Comparison of ENCODE assay signal across 8 cellular contexts in genomic region chr6:1604991-1605821, GRCh38. TPM values are rescaled to one million over a fixed set of nuclear protein-coding genes. Genes with fewer than 3 reads are reported as not detected.
DNase-seq lines count a peak whose midpoint lies in the region; ATAC-seq, FAIRE-seq and TF ChIP-seq lines count a peak whose summit lies in the region.

No MANE protein-coding gene starts in this region.

- H3K9me3 Mint-ChIP-seq in naive B cell = peaks cover 0 to 6% (median 0%) of the 10 kb centered on the region in 7 donors

- no peak for TF ChIP-seq CTCF in A549 (IDR thresholded peaks at IDR 0.05)
- no peak for TF ChIP-seq CTCF in PC-9 (conservative IDR thresholded peaks at IDR 0.05)

- CTCF ChIA-PET in A549 (lab: Yijun Ruan, JAX) (interaction anchor here (0.6 to 4.3 kb wide), 11 partner anchors 9 to 1107 kb away, joined by 3 to 23 read pairs (median 4); no protein-coding TSS in a partner anchor), PC-9 (lab: Charles Lee) (no interaction called here)

- H3K9me3 ChIP-seq in A549 (no peaks in the 10 kb centered on the region), PC-9 (ENCODE audit: insufficient read depth, low read depth) (no peaks in the 10 kb centered on the region)
- H3K9me3 ChIP-seq in effector memory CD4-positive, alpha-beta T cell (ENCODE audit: control insufficient read depth, low read length) = no peaks in the 10 kb centered on the region

- intact Hi-C loops in PC-9 (cut with micrococcal nuclease; ENCODE audit: unreplicated experiment) = loop anchor here (1.0 to 10.0 kb wide), 3 partner anchors 162 to 499 kb away; no protein-coding TSS in a partner anchor

- FAIRE-seq in A549 (lab: Jason Lieb, UNC) = no peak

- BruUV-seq in PC-9 (replicated peaks; lab: Mats Ljungman, UMichigan) = no TSS peak

- no peaks in the 10 kb centered on the region for H3K36me3 ChIP-seq in effector memory CD4-positive, alpha-beta T cell (ENCODE audit: control insufficient read depth, insufficient read depth, low read length)
- H3K36me3 ChIP-seq in PC-9 (ENCODE audit: low read depth) = no peaks in the 10 kb centered on the region

- H3K9me2 ChIP-seq in PC-9 (ENCODE audit: insufficient read depth) = no peaks in the 10 kb centered on the region

- H3K4me1 ChIP-seq in A549 (no peaks in the 10 kb centered on the region), PC-9 (replicated peaks; ENCODE audit: insufficient read depth) (no peaks in the 10 kb centered on the region; the same call in 1 of the 2 replicates)
- peaks cover 39% of the 10 kb centered on the region for H3K4me1 ChIP-seq in effector memory CD4-positive, alpha-beta T cell (ENCODE audit: control insufficient read depth, insufficient read depth, low read length, poor library complexity, severe bottlenecking)

- H3K27ac ChIP-seq in A549 (peak overlapping the region; percentile 69 to 85; a peak in 5 of 6 replicates), PC-9 (no peak overlapping the region)
- H3K27ac ChIP-seq in effector memory CD4-positive, alpha-beta T cell (ENCODE audit: insufficient read depth, low read length, poor library complexity, severe bottlenecking) = no peak overlapping the region

- ATAC-seq in A549 (no peak), HG02759 (IDR thresholded peaks at IDR 0.05; ENCODE audit: unreplicated experiment) (peak; percentile 5), naive B cell (ENCODE audit: low read depth in 2 of 2) (peak in 1 of 2 donors; percentile 7), GM19452 (IDR thresholded peaks at IDR 0.05; ENCODE audit: unreplicated experiment) (no peak), GM21367 (IDR thresholded peaks at IDR 0.05; ENCODE audit: unreplicated experiment) (no peak)

- H4K20me1 ChIP-seq in PC-9 (ENCODE audit: insufficient read depth) = no peaks in the 10 kb centered on the region

- H3K27ac Mint-ChIP-seq in naive B cell = peak overlapping the region in 3 of 6 donors; percentile 11 to 67 (median 18)

- H3K36me3 Mint-ChIP-seq in naive B cell = no peaks in the 10 kb centered on the region

- no peak for TF ChIP-seq POLR2A in A549 (IDR thresholded peaks at IDR 0.05; ENCODE audit: low read length)

- H3K4me1 Mint-ChIP-seq in naive B cell = peaks cover 32 to 40% (median 37%) of the 10 kb centered on the region in 3 donors

- no peaks in the 10 kb centered on the region for H3K79me2 ChIP-seq in PC-9 (ENCODE audit: low read depth)

- no peak for DNase-seq in A549 (ENCODE audit: low read depth in 1 of 2, low spot score in 1 of 2)
- no peak for DNase-seq in effector memory CD4-positive, alpha-beta T cell
- DNase-seq in naive B cell = no peak
- DNase-seq in PC-9 = no peak
- DNase-seq in DMS 273 (lab: John Stamatoyannopoulos, UW; ENCODE audit: unreplicated experiment) = no peak

- WGBS in A549 (ENCODE audit: missing lambda C conversion rate) = 75% methylated on average over 32 of the region's 65 CpGs

- H2AFZ ChIP-seq in PC-9 = no peak overlapping the region

- H3K4me3 Mint-ChIP-seq in naive B cell = peak overlapping the region; percentile 44 to 87 (median 70)

- no peak for TF ChIP-seq EP300 in A549 (IDR thresholded peaks at IDR 0.05)

- peaks cover 56% of the 10 kb centered on the region for H3K27me3 ChIP-seq in effector memory CD4-positive, alpha-beta T cell (replicated peaks; ENCODE audit: control insufficient read depth, insufficient read depth, low read length, poor library complexity, severe bottlenecking)
- no peaks in the 10 kb centered on the region for H3K27me3 ChIP-seq in PC-9 (ENCODE audit: insufficient read depth, low read depth)

- H3K4me3 ChIP-seq in A549 (peak overlapping the region; percentile 54), PC-9 (no peak overlapping the region)
- H3K4me3 ChIP-seq in effector memory CD4-positive, alpha-beta T cell (ENCODE audit: insufficient read depth, low read depth, low read length, poor library complexity, severe bottlenecking) = peak overlapping the region; percentile 26

- no peaks in the 10 kb centered on the region for H3F3A ChIP-seq in PC-9 (ENCODE audit: insufficient read depth, low read depth)

- peaks cover 69 to 80% (median 77%) of the 10 kb centered on the region in 3 donors for H3K27me3 Mint-ChIP-seq in naive B cell

- no peak for TF ChIP-seq RAD21 in A549 (conservative IDR thresholded peaks at IDR 0.05 in 1 of 2, IDR thresholded peaks at IDR 0.05 in 1 of 2)

- POLR2A ChIA-PET in A549 (lab: Yijun Ruan, JAX) = no interaction called here
- POLR2A ChIA-PET in PC-9 (lab: Charles Lee; ENCODE audit: unreplicated experiment) = interaction anchor here (0.6 kb wide), 1 partner anchor 12 kb away, joined by 3 read pairs; no protein-coding TSS in a partner anchor

- peak overlapping the region; percentile 91 for H3K4me2 ChIP-seq in A549
- H3K4me2 ChIP-seq in PC-9 = no peak overlapping the region

TF ChIP-seq in A549, 52 proteins besides CTCF, POLR2A, EP300 and RAD21:
- no peak for TF ChIP-seq KDM5A (IDR thresholded peaks at IDR 0.05)
- TF ChIP-seq SMC3 (IDR thresholded peaks at IDR 0.05) = no peak
- no peak for TF ChIP-seq REST (IDR thresholded peaks at IDR 0.05)
- no peak for TF ChIP-seq TFCP2L1 (CRISPR knock-in tag; IDR thresholded peaks at IDR 0.05)
- TF ChIP-seq MAX (IDR thresholded peaks at IDR 0.05) = no peak
- TF ChIP-seq HOXA7 (CRISPR knock-in tag; IDR thresholded peaks at IDR 0.05) = no peak
- no peak for TF ChIP-seq JUNB (IDR thresholded peaks at IDR 0.05)
- no peak for TF ChIP-seq FOXS1 (CRISPR knock-in tag; IDR thresholded peaks at IDR 0.05)
- TF ChIP-seq POLR2AphosphoS2 (conservative IDR thresholded peaks at IDR 0.05; ENCODE audit: low read length) = no peak
- TF ChIP-seq CHD4 (IDR thresholded peaks at IDR 0.05; ENCODE audit: borderline replicate concordance) = no peak
- TF ChIP-seq TP53 (CRISPR knock-in tag; IDR thresholded peaks at IDR 0.05) = no peak
- no peak for TF ChIP-seq NR3C1 (IDR thresholded peaks at IDR 0.05)
- TF ChIP-seq NFE2L2 (conservative IDR thresholded peaks at IDR 0.05; ENCODE audit: low read length) = no peak
- TF ChIP-seq MYC (IDR thresholded peaks at IDR 0.05; ENCODE audit: borderline replicate concordance, low read length) = no peak

RNA-seq across cellular contexts. Expression of gene FOXC1, which starts 4.5 kb away (rescaled TPM):
- polyA plus RNA-seq in A549 (2011; rRNA removed) (3.7 and 4.7 TPM in 2 replicates), A549 (2017; fragmentation: RNase III; extraction: RNeasy Plus Mini Kit Qiagen cat#74134 plus additional on column Dnase treatment) (3.0 to 3.4 TPM (median 3.3 TPM) in 3 replicates), naive B cell (ENCODE audit: low read depth in 6 of 6) (under 1 TPM in 1 of 6 donors, not detected in 5; 0.17 TPM)
- polyA plus RNA-seq in A549 (2012; cell fraction: cytosol; rRNA removed) = 2.7 and 3.8 TPM in 2 replicates
- 3.3 and 5.3 TPM in 2 replicates for polyA plus RNA-seq in A549 (2012; cell fraction: nucleus; rRNA removed)
- 1.6 and 2.7 TPM in 2 replicates for polyA minus RNA-seq in A549 (2011; rRNA and poly(A)+ RNA removed)
- 16.2 and 18.6 TPM in 2 replicates for total RNA-seq in PC-9 (2021)

Comparison
In these comparisons a context has a peak if more than half of its experiments do, and no peak if none do; other contexts are left out.
1. H3K27ac ChIP-seq: peak in A549 (2 of 2); none in effector memory CD4-positive, alpha-beta T cell (single experiment) and PC-9 (single experiment).